Comparison of ENCODE assay signal across 31 cellular contexts in genomic region chr6:42431877-42432276, GRCh38.
"Had no signal": no experiment of that assay in that cellular context is flagged by ENCODE, and none has a peak within 500 bp of the region (broad histone marks: within the 10 kb centered on the region; RNA-seq: fewer than 3 reads in every experiment).

No MANE protein-coding gene starts in this region.

- H3K4me1 ChIP-seq: ascending aorta, SJCRH30 had no signal

- H3K4me3 ChIP-seq: ascending aorta, body of pancreas, Peyer's patch, SJCRH30 had no signal

- ATAC-seq: activated CD4-positive, alpha-beta T cell treated with anti-CD3 and anti-CD28 coated beads for 36 hours; activated naive CD4-positive, alpha-beta T cell treated with anti-CD3 and anti-CD28 coated beads, Interleukin-2, amount 50 U/mL, for 72 hours; activated naive CD8-positive, alpha-beta T cell treated with anti-CD3 and anti-CD28 coated beads, Interleukin-2, amount 50 U/mL, for 24 hours; body of pancreas; SK-N-SH treated with all-trans-retinoic acid at 6 μM for 48 hours had no signal

- H3K27me3 ChIP-seq: ascending aorta, body of pancreas, Peyer's patch, SJCRH30 had no signal

- DNase-seq: activated CD4-positive, alpha-beta memory T cell treated with anti-CD3 and anti-CD28 coated beads, Interleukin-2, amount 10 ng/mL, durations not matched to agents 7 days and 5 days; activated CD4-positive, alpha-beta T cell treated with anti-CD3 and anti-CD28 coated beads for 36 hours; activated CD4-positive, alpha-beta T cell treated with anti-CD3 and anti-CD28 coated beads, Interleukin-2, amount 50 U/mL, for 1 hour; activated CD8-positive, alpha-beta memory T cell treated with anti-CD3 and anti-CD28 coated beads, Interleukin-2, amount 50 U/mL, for 4 hours; activated effector memory CD4-positive, alpha-beta T cell treated with Interleukin-2 at 50 U/mL for 16 hours; activated naive CD4-positive, alpha-beta T cell; activated naive CD8-positive, alpha-beta T cell treated with anti-CD3 and anti-CD28 coated beads, Interleukin-2, amount 50 U/mL, for 24 hours; activated T-cell treated with anti-CD3 and anti-CD28 coated beads, Interleukin-2, amount 50 U/mL, for 1 hour; amniotic stem cell; body of pancreas; Kasumi-1; KBM-7; NCI-H1048; NCI-H1694; NCI-H2029; NCI-H2107; NCI-H2171 treated with DMSO at 0.1 percent for 48 hours; NCI-H226; NCI-H526; NK-92 treated with Interleukin-12 subunit alpha and Interleukin-12 subunit beta, amount 100 ng/mL, for 24 hours; OCI-M1; Peyer's patch; Right ventricle myocardium superior; SJCRH30; SW 1271; T-helper 9 cell had no signal

- H3K36me3 ChIP-seq: SJCRH30 had no signal

- H3K27ac Mint-ChIP-seq: activated CD4-positive, alpha-beta memory T cell treated with anti-CD3 and anti-CD28 coated beads, Interleukin-2, amount 10 ng/mL, durations not matched to agents 7 days and 5 days; activated CD4-positive, alpha-beta T cell treated with anti-CD3 and anti-CD28 coated beads for 36 hours; activated naive CD4-positive, alpha-beta T cell treated with anti-CD3 and anti-CD28 coated beads, Interleukin-2, amount 50 U/mL, for 72 hours; activated naive CD8-positive, alpha-beta T cell treated with anti-CD3 and anti-CD28 coated beads, Interleukin-2, amount 50 U/mL, for 24 hours had no signal

- H3K4me3 Mint-ChIP-seq: activated CD4-positive, alpha-beta memory T cell treated with anti-CD3 and anti-CD28 coated beads, Interleukin-2, amount 10 ng/mL, durations not matched to agents 7 days and 5 days; activated CD4-positive, alpha-beta T cell treated with anti-CD3 and anti-CD28 coated beads for 36 hours; activated naive CD8-positive, alpha-beta T cell treated with anti-CD3 and anti-CD28 coated beads, Interleukin-2, amount 50 U/mL, for 24 hours; T-helper 1 cell treated with Interleukin-12 subunit alpha and Interleukin-12 subunit beta and Interleukin-4 antibody, amounts not matched to agents 30 μg/mL and 1 μg/mL, for 36 hours had no signal

- H3K27ac ChIP-seq: ascending aorta, body of pancreas, Peyer's patch, RWPE1, SJCRH30 had no signal

- H3K27me3 Mint-ChIP-seq: activated CD4-positive, alpha-beta memory T cell treated with anti-CD3 and anti-CD28 coated beads, Interleukin-2, amount 10 ng/mL, durations not matched to agents 7 days and 5 days; activated CD4-positive, alpha-beta T cell treated with anti-CD3 and anti-CD28 coated beads for 36 hours; activated naive CD8-positive, alpha-beta T cell treated with anti-CD3 and anti-CD28 coated beads, Interleukin-2, amount 50 U/mL, for 24 hours had no signal
